12 cellular contexts compared by ENCODE assay signal in genomic region chr17:73197141-73197540, GRCh38. TPM values are rescaled to one million over a fixed set of nuclear protein-coding genes. Genes with fewer than 3 reads are reported as not detected.
DNase-seq lines count a peak whose midpoint lies in the region; ATAC-seq and TF ChIP-seq lines count a peak whose summit lies in the region.
"Had no signal": no experiment of that assay in that cellular context is flagged by ENCODE, and none has a peak within 500 bp of the region (broad histone marks: within the 10 kb centered on the region; RNA-seq: fewer than 3 reads in every experiment).

No MANE protein-coding gene starts in this region.

- intact Hi-C loops in left ventricle myocardium inferior (cut with micrococcal nuclease) (no loop called here), heart left ventricle (cut with DNase I) (loop anchor here in 3 of 10 donors (5.0 kb wide), 3 partner anchors 35 to 170 kb away; a partner anchor contains a TSS)

- H3K27ac ChIP-seq in left ventricle myocardium inferior (replicated peaks) = peak overlapping the region; percentile 0
- H3K27ac ChIP-seq in heart left ventricle = no peak overlapping the region
- H3K27ac ChIP-seq in VCaP = peak overlapping the region; percentile 60

- H3K4me3 Mint-ChIP-seq in memory B cell = no peak overlapping the region

- H3K4me1 Mint-ChIP-seq in memory B cell = peaks cover 9% of the 10 kb centered on the region

- H3K4me1 ChIP-seq in left ventricle myocardium inferior (peaks cover 42% of the 10 kb centered on the region), heart left ventricle (peaks cover 0 to 19% (median 12%) of the 10 kb centered on the region in 12 donors)

- peaks cover 24% of the 10 kb centered on the region for H3K36me3 Mint-ChIP-seq in memory B cell

- ATAC-seq in heart left ventricle (no peak), memory B cell (ENCODE audit: low read depth) (no peak)
- ATAC-seq: HepG2 had no signal

- peak overlapping the region; percentile 56 for H3K27ac Mint-ChIP-seq in memory B cell

- peaks cover 58% of the 10 kb centered on the region for H3K36me3 ChIP-seq in left ventricle myocardium inferior
- peaks cover 0 to 65% (median 60%) of the 10 kb centered on the region in 9 donors for H3K36me3 ChIP-seq in heart left ventricle

- DNase-seq in left ventricle myocardium inferior (no peak), heart left ventricle (no peak), memory B cell (ENCODE audit: low spot score in 2 of 2) (no peak), NCI-H2029 treated with DMSO at 0.1 percent for 48 hours (lab: John Stamatoyannopoulos, UW) (no peak), NCI-H1092 treated with DMSO at 0.1 percent for 48 hours (lab: John Stamatoyannopoulos, UW) (no peak), ureter (ENCODE audit: low spot score) (no peak)
- DNase-seq: CD4-positive, alpha-beta T cell; EL; KG1; NCI-H1436 treated with DMSO at 0.1 percent for 48 hours had no signal

- H3K9me3 ChIP-seq in left ventricle myocardium inferior (replicated peaks) (no peaks in the 10 kb centered on the region), heart left ventricle (no peaks in the 10 kb centered on the region)

- no peak overlapping the region for H3K4me3 ChIP-seq in left ventricle myocardium inferior
- H3K4me3 ChIP-seq in heart left ventricle = no peak overlapping the region

- H3K27me3 ChIP-seq in left ventricle myocardium inferior (ENCODE audit: low read depth) (no peaks in the 10 kb centered on the region), heart left ventricle (no peaks in the 10 kb centered on the region)

- no peaks in the 10 kb centered on the region for H3K9me3 Mint-ChIP-seq in memory B cell
- H3K9me3 Mint-ChIP-seq: CD4-positive, alpha-beta T cell had no signal

- no peaks in the 10 kb centered on the region for H3K27me3 Mint-ChIP-seq in memory B cell
- H3K27me3 Mint-ChIP-seq: CD4-positive, alpha-beta T cell had no signal

- TF ChIP-seq CTCF in left ventricle myocardium inferior (IDR thresholded peaks at IDR 0.05; ENCODE audit: borderline replicate concordance) = no peak
- no peak for TF ChIP-seq CTCF in heart left ventricle (IDR thresholded peaks at IDR 0.05)
- TF ChIP-seq CTCF in VCaP (conservative IDR thresholded peaks at IDR 0.05) = no peak

- no peak for TF ChIP-seq POLR2A in heart left ventricle (IDR thresholded peaks at IDR 0.05)

- 73 to 85% (median 76%) methylated on average over 6 of the region's 6 CpGs for WGBS in heart left ventricle, 4 donors

RNA-seq across cellular contexts. Expression of gene COG1, which starts 4.3 kb away (rescaled TPM):
- total RNA-seq in left ventricle myocardium inferior (44.7 TPM), heart left ventricle (10 to 100 TPM; 38.4 to 65.6 (median 55.1) TPM), ureter (47.1 TPM)
- 10 to 100 TPM; 20.2 to 78.7 TPM for polyA plus RNA-seq in heart left ventricle

RNA-seq across cellular contexts. Expression of gene SSTR2, which starts 32.3 kb away (rescaled TPM):
- 0.69 TPM for total RNA-seq in left ventricle myocardium inferior
- total RNA-seq in heart left ventricle = 1 to 10 TPM in 3 of 9 donors, under 1 TPM in 6; 0.09 to 2.4 (median 0.23) TPM
- under 1 TPM; 0.12 to 0.27 TPM for polyA plus RNA-seq in heart left ventricle
- 1.7 TPM for total RNA-seq in ureter
- total RNA-seq: CD4-positive, alpha-beta T cell; HepG2 had no signal

Comparison
In these comparisons a context has a peak if more than half of its experiments do, and no peak if none do; other contexts are left out.
1. H3K27ac ChIP-seq: peak in left ventricle myocardium inferior (single experiment) and VCaP (single experiment); none in heart left ventricle (0 of 12).